22 cellular contexts compared by ENCODE assay signal in the genomic region with DNA sequence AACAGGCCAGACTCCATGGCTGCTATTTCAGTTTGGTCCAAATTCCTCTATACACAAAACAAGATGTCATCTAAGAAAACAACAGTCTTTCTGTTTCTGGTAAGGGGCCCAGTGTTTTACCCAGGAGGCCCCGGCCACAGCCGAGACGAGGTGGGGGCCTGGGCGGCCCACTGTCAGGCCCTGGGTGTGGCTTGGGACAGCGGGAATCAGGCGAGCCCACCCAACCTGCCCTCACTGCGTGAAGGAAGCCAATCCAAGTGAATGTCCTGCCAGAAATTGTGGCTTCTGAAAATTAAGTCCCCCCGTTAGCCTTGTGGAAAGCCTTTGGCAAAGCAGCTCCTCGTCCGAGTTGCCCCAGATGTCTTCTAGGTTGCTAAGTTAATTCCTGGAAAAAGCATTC. TPM values are rescaled to one million over a fixed set of nuclear protein-coding genes. Genes with fewer than 3 reads are reported as not detected.
"Had no signal": no experiment of that assay in that cellular context is flagged by ENCODE, and none has a peak within 500 bp of the region (broad histone marks: within the 10 kb centered on the region; RNA-seq: fewer than 3 reads in every experiment).

No MANE protein-coding gene starts in this region.

- H3K4me3 ChIP-seq: colonic mucosa, left lung, prostate gland, tibial artery had no signal

- H3K4me1 ChIP-seq: colonic mucosa, prostate gland had no signal

- H3K4me1 Mint-ChIP-seq: activated CD4-positive, alpha-beta T cell treated with anti-CD3 and anti-CD28 coated beads, Interleukin-2, amount 10 ng/mL, durations not matched to agents 24 days and 14 days; activated T-helper 17 cell treated with anti-CD3 and anti-CD28 coated beads, Interleukin-2, amount 50 U/mL, for 72 hours; memory B cell had no signal

- H3K27me3 ChIP-seq: colonic mucosa, left lung, tibial artery had no signal

- H3K27me3 Mint-ChIP-seq: activated CD4-positive, alpha-beta T cell treated with anti-CD3 and anti-CD28 coated beads, Interleukin-2, amount 10 ng/mL, durations not matched to agents 24 days and 14 days; activated naive CD4-positive, alpha-beta T cell treated with anti-CD3 and anti-CD28 coated beads, Interleukin-2, amount 10 ng/mL, durations not matched to agents 7 days and 5 days; activated T-helper 17 cell treated with anti-CD3 and anti-CD28 coated beads, Interleukin-2, amount 50 U/mL, for 72 hours; memory B cell had no signal

- H3K27ac ChIP-seq: colonic mucosa, left lung, prostate gland, tibial artery had no signal

- H3K27ac Mint-ChIP-seq: activated CD4-positive, alpha-beta T cell treated with anti-CD3 and anti-CD28 coated beads, Interleukin-2, amount 10 ng/mL, durations not matched to agents 24 days and 14 days; activated naive CD4-positive, alpha-beta T cell treated with anti-CD3 and anti-CD28 coated beads, Interleukin-2, amount 10 ng/mL, durations not matched to agents 7 days and 5 days; activated T-helper 17 cell treated with anti-CD3 and anti-CD28 coated beads, Interleukin-2, amount 50 U/mL, for 72 hours; memory B cell had no signal

- H3K9me3 Mint-ChIP-seq: activated CD4-positive, alpha-beta T cell treated with anti-CD3 and anti-CD28 coated beads, Interleukin-2, amount 10 ng/mL, durations not matched to agents 24 days and 14 days; activated naive CD4-positive, alpha-beta T cell treated with anti-CD3 and anti-CD28 coated beads, Interleukin-2, amount 10 ng/mL, durations not matched to agents 7 days and 5 days; activated T-helper 17 cell treated with anti-CD3 and anti-CD28 coated beads, Interleukin-2, amount 50 U/mL, for 72 hours; memory B cell had no signal

- H3K36me3 ChIP-seq: colonic mucosa, prostate gland had no signal

- H3K9me3 ChIP-seq: colonic mucosa, left lung, prostate gland, tibial artery had no signal

- H3K4me3 Mint-ChIP-seq: activated CD4-positive, alpha-beta T cell treated with anti-CD3 and anti-CD28 coated beads, Interleukin-2, amount 10 ng/mL, durations not matched to agents 24 days and 14 days; activated naive CD4-positive, alpha-beta T cell treated with anti-CD3 and anti-CD28 coated beads, Interleukin-2, amount 10 ng/mL, durations not matched to agents 7 days and 5 days; activated T-helper 17 cell treated with anti-CD3 and anti-CD28 coated beads, Interleukin-2, amount 50 U/mL, for 72 hours; memory B cell had no signal

- ATAC-seq: activated T-helper 17 cell treated with anti-CD3 and anti-CD28 coated beads, Interleukin-2, amount 50 U/mL, for 72 hours; esophagus mucosa; left lung had no signal

- DNase-seq: activated CD4-positive, alpha-beta T cell treated with anti-CD3 and anti-CD28 coated beads, Interleukin-2, amount 10 ng/mL, durations not matched to agents 24 days and 14 days; activated CD4-positive, CD25-positive, alpha-beta regulatory T cell; activated CD8-positive, alpha-beta memory T cell treated with anti-CD3 and anti-CD28 coated beads for 24 hours; activated naive CD4-positive, alpha-beta T cell treated with anti-CD3 and anti-CD28 coated beads, Interleukin-2, amount 10 ng/mL, durations not matched to agents 7 days and 5 days; colonic mucosa; hippocampal formation; kidney; stimulated activated CD4-positive, alpha-beta T cell treated with anti-CD3 and anti-CD28 coated beads, Interleukin-1b, Interleukin-23, amount 100 ng/mL, for 48 hours; SW 1271; tibial artery had no signal

RNA-seq across cellular contexts. Expression of a gene that starts 48.2 kb away (rescaled TPM):
- total RNA-seq: activated CD4-positive, alpha-beta T cell treated with anti-CD3 and anti-CD28 coated beads, Interleukin-2, amount 10 ng/mL, durations not matched to agents 24 days and 14 days; activated T-helper 17 cell treated with anti-CD3 and anti-CD28 coated beads, Interleukin-2, amount 50 U/mL, for 72 hours; astrocyte; colonic mucosa; esophagus mucosa; kidney; left lung; mucosa of gallbladder; osteoblast; prostate gland; sciatic nerve; T-helper 2 cell treated with Interferon-gamma antibody and Interleukin-4, amounts not matched to agents 100 ng/mL and 5 ng/mL, for 36 hours had no signal
- polyA plus RNA-seq: adipose tissue, neural cell had no signal
